ENCODE assay signal across 8 cellular contexts in the genomic region with DNA sequence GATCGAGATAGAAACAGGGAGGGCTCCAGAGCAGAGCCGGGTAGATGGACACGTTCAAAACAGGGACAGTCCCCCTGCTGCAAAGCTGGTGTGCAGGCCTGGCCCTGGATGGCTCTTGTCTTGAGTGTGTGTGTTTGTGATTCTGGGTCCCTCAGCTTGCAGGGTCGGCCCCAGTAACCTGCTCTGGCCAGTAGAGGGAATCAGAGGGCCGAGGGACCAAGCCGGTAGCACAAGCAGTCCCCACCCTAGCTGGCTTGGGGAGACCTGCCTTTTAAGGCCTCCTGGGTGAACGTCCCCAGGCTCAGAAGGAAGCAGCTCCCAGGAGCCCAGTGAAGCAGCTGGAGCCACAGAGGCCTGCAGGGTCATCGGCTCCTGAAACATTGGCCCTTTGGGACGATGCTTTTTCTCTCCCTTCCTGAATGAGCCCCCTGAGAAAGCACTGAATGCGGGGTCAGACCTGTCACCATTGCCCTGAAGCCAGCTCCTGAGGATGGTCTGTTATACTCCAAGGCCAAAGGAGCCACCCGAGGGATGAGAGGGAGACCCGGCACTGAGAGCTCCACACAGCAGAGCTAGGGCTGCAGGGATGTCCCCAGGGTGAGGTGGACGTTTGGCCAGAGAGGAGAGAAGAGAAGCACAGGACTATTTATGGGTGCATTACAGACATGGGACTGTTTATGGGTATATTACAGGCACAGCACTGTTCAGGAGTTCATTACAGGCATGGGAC. TPM values are rescaled to one million over a fixed set of nuclear protein-coding genes. Genes with fewer than 3 reads are reported as not detected.
A peak's percentile ranks its signal among the peaks of the same experiment; 100 is the strongest.
DNase-seq lines count a peak whose midpoint lies in the region; ATAC-seq and TF ChIP-seq lines count a peak whose summit lies in the region.

No MANE protein-coding gene starts in this region.

- intact Hi-C loops in heart left ventricle (cut with DNase I) = loop anchor here in 9 of 10 donors (5.0 to 10.0 kb wide), 3 partner anchors 49 to 347 kb away; no protein-coding TSS in a partner anchor

- peak; percentile 45 to 74 (median 58) for TF ChIP-seq CTCF in heart left ventricle (IDR thresholded peaks at IDR 0.05)

- peaks cover 0 to 34% (median 17%) of the 10 kb centered on the region in 12 donors for H3K4me1 ChIP-seq in heart left ventricle

- peaks cover 0 to 10% (median 0%) of the 10 kb centered on the region in 9 donors for H3K27me3 ChIP-seq in heart left ventricle

- peak overlapping the region in 4 of 12 donors; percentile 1 to 17 (median 11) for H3K27ac ChIP-seq in heart left ventricle

- no peak overlapping the region for H3K4me3 ChIP-seq in heart left ventricle

- DNase-seq in NCI-H748 (lab: John Stamatoyannopoulos, UW; ENCODE audit: unreplicated experiment) (peak; percentile 53), NCI-H748 treated with DMSO at 0.1 percent for 48 hours (lab: John Stamatoyannopoulos, UW) (no peak), M059J (ENCODE audit: low read depth) (peak; percentile 60), heart left ventricle (peak in 3 of 5 donors; percentile 50 to 75 (median 62))
- DNase-seq in activated CD8-positive, alpha-beta memory T cell treated with anti-CD3 and anti-CD28 coated beads, Interleukin-2, amount 50 U/mL, for 48 hours = peak; percentile 70
- peak; percentile 41 to 52 for DNase-seq in stimulated activated CD4-positive, alpha-beta T cell treated with anti-CD3 and anti-CD28 coated beads, Interleukin-2, amount 100 ng/mL, for 24 hours

- 35 to 49% (median 41%) methylated on average over 11 to 13 of the region's 13 CpGs for WGBS in heart left ventricle, 4 donors

- no peaks in the 10 kb centered on the region for H3K36me3 ChIP-seq in heart left ventricle

- ATAC-seq in heart left ventricle = peak; percentile 21 to 55 (median 48)
- ATAC-seq in HG03520 (IDR thresholded peaks at IDR 0.05; ENCODE audit: unreplicated experiment) = no peak
- ATAC-seq in HG03175 (IDR thresholded peaks at IDR 0.05; ENCODE audit: unreplicated experiment) = no peak

- H3K9me3 ChIP-seq in heart left ventricle = no peaks in the 10 kb centered on the region

- no peak for TF ChIP-seq POLR2A in heart left ventricle (IDR thresholded peaks at IDR 0.05)

RNA-seq across cellular contexts. Expression of a gene that starts 15.4 kb away (rescaled TPM):
- total RNA-seq in M059J (2014; rRNA removed; shearing (Covaris generic)) = 50.7 and 68.8 TPM in 2 replicates
- total RNA-seq in heart left ventricle = 10 to 100 TPM; 20.4 to 50.3 (median 30.7) TPM
- 10 to 100 TPM; 18.3 to 60.3 TPM for polyA plus RNA-seq in heart left ventricle

RNA-seq across cellular contexts. Expression of a gene that starts 57.7 kb away (rescaled TPM):
- total RNA-seq in M059J (2014; rRNA removed; shearing (Covaris generic)) = 2.1 and 3.5 TPM in 2 replicates
- total RNA-seq in heart left ventricle = 100 to 1,000 TPM in 3 of 9 donors, 10 to 100 TPM in 6; 41.3 to 290 (median 87.3) TPM
- polyA plus RNA-seq in heart left ventricle = 100 to 1,000 TPM in 1 of 2 donors, 10 to 100 TPM in 1; 17.4 to 115 TPM

Comparison
In these comparisons a context has a peak if more than half of its experiments do, and no peak if none do; other contexts are left out.
1. ATAC-seq: peak in heart left ventricle (4 of 4); none in HG03520 (single experiment) and HG03175 (single experiment).